ENCODE assay signal across 14 cellular contexts in the genomic region with DNA sequence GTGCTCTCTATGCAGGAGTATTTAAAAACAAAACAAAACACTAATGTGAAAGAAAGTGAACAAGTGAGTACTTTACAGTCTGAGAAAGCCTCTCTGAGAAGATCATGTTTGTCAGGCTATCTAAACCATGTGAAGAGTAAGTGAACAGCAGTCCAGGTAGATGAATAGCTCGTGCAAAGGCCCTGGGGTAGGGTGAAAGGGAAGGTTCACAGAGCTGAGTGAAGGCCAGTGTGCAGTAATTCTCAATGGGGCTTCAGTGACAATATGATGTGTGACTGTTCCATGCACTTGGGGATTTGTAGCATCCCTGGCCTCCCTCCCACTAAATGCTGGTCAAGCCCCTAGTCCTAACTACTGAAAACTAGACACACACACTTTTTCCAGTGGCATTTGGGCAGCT.
DNase-seq lines count a peak whose midpoint lies in the region; ATAC-seq lines count a peak whose summit lies in the region.
"Had no signal": no experiment of that assay in that cellular context is flagged by ENCODE, and none has a peak within 500 bp of the region (broad histone marks: within the 10 kb centered on the region; RNA-seq: fewer than 3 reads in every experiment).

No MANE protein-coding gene starts in this region.

- no peak overlapping the region for H3K56ac ChIP-seq in mesendoderm (ENCODE audit: low read length)

- peak overlapping the region; percentile 71 for H2BK15ac ChIP-seq in mesenchymal stem cell (ENCODE audit: low read depth, poor library complexity, severe bottlenecking)
- no peak overlapping the region for H2BK15ac ChIP-seq in mesendoderm (replicated peaks; ENCODE audit: low read depth)

- DNase-seq in activated T-cell treated with anti-CD3 and anti-CD28 coated beads, Interleukin-2, amount 50 U/mL, for 72 hours, result no peak
- no peak for DNase-seq in activated T-cell treated with anti-CD3 and anti-CD28 coated beads, Interleukin-2, amount 50 U/mL, for 1 hour
- DNase-seq in mesenchymal stem cell (no peak), HCEC 1CT (no peak), middle frontal gyrus (ENCODE audit: extremely low spot score, low spot score) (no peak), mesendoderm (no peak)
- DNase-seq: C1 segment of cervical spinal cord; CD4-positive, alpha-beta memory T cell; DMS79; GOT3 had no signal

- 100% methylated on average over 1 of the region's 1 CpG for WGBS in mesenchymal stem cell
- WGBS in mesendoderm (ENCODE audit: extremely low coverage, insufficient coverage, low lambda C conversion rate), result no CpG with 5 or more reads among the region's 1 CpG

- no peaks in the 10 kb centered on the region for H3K79me2 ChIP-seq in mesendoderm (ENCODE audit: control insufficient read depth, insufficient read depth, low read length)

- H3K27ac ChIP-seq in mesenchymal stem cell (ENCODE audit: low read length, poor library complexity, severe bottlenecking) (no peak overlapping the region), mesendoderm (ENCODE audit: low read depth, low read length) (no peak overlapping the region)

- H3K23ac ChIP-seq in mesenchymal stem cell (ENCODE audit: low read length in 2 of 2), result no peak overlapping the region
- no peak overlapping the region for H3K23ac ChIP-seq in mesendoderm (ENCODE audit: low read length)

- peak overlapping the region; percentile 58 for H3K27ac Mint-ChIP-seq in activated T-cell treated with anti-CD3 and anti-CD28 coated beads, Interleukin-2, amount 50 U/mL, for 72 hours
- peak overlapping the region; percentile 100 for H3K27ac Mint-ChIP-seq in activated T-helper 17 cell treated with anti-CD3 and anti-CD28 coated beads, Interleukin-2, amount 50 U/mL, for 72 hours
- H3K27ac Mint-ChIP-seq: B cell had no signal

- H3K9ac ChIP-seq in mesenchymal stem cell (ENCODE audit: low read length) (no peak overlapping the region), mesendoderm (ENCODE audit: low read length) (no peak overlapping the region)

- no peak overlapping the region for H3K14ac ChIP-seq in mesenchymal stem cell (ENCODE audit: low read length in 2 of 2)

- H3K36me3 ChIP-seq in mesenchymal stem cell (ENCODE audit: control insufficient read depth in 1 of 2, insufficient read depth in 2 of 2, low read depth in 1 of 2, low read length in 2 of 2) (no peaks in the 10 kb centered on the region), mesendoderm (ENCODE audit: control insufficient read depth, insufficient read depth, low read length) (no peaks in the 10 kb centered on the region)
- H3K36me3 ChIP-seq: HAP-1 had no signal

- no peak overlapping the region for H3K4me3 Mint-ChIP-seq in activated T-cell treated with anti-CD3 and anti-CD28 coated beads, Interleukin-2, amount 50 U/mL, for 72 hours
- H3K4me3 Mint-ChIP-seq in activated T-helper 17 cell treated with anti-CD3 and anti-CD28 coated beads, Interleukin-2, amount 50 U/mL, for 72 hours, result peak overlapping the region; percentile 84
- H3K4me3 Mint-ChIP-seq: B cell had no signal

- no peaks in the 10 kb centered on the region for H3K9me3 ChIP-seq in mesenchymal stem cell (ENCODE audit: control insufficient read depth, low read length)
- H3K9me3 ChIP-seq: HAP-1 had no signal

- no peaks in the 10 kb centered on the region for H3K27me3 Mint-ChIP-seq in activated T-cell treated with anti-CD3 and anti-CD28 coated beads, Interleukin-2, amount 50 U/mL, for 72 hours (ENCODE audit: low read depth)
- H3K27me3 Mint-ChIP-seq in activated T-helper 17 cell treated with anti-CD3 and anti-CD28 coated beads, Interleukin-2, amount 50 U/mL, for 72 hours, result no peaks in the 10 kb centered on the region
- H3K27me3 Mint-ChIP-seq: B cell; CD4-positive, alpha-beta memory T cell had no signal

- H3K79me1 ChIP-seq in mesenchymal stem cell (replicated peaks; ENCODE audit: low read length, poor library complexity, severe bottlenecking) (no peaks in the 10 kb centered on the region), mesendoderm (ENCODE audit: low read length) (no peaks in the 10 kb centered on the region)

- H4K5ac ChIP-seq in mesendoderm (ENCODE audit: low read length), result no peak overlapping the region

- H3K4ac ChIP-seq in mesenchymal stem cell (ENCODE audit: low read depth in 1 of 2, low read length in 2 of 2) (no peak overlapping the region), mesendoderm (ENCODE audit: low read depth, low read length) (no peak overlapping the region)

- ATAC-seq in activated T-cell treated with anti-CD3 and anti-CD28 coated beads, Interleukin-2, amount 50 U/mL, for 72 hours (replicated peaks in 1 of 2), result no peak
- no peak for ATAC-seq in activated T-helper 17 cell treated with anti-CD3 and anti-CD28 coated beads, Interleukin-2, amount 50 U/mL, for 72 hours (replicated peaks)
- ATAC-seq: GM12878 had no signal

- H3K4me3 ChIP-seq in mesenchymal stem cell (ENCODE audit: insufficient read depth in 1 of 2, low read depth in 1 of 2, low read length in 2 of 2) (no peak overlapping the region), mesendoderm (ENCODE audit: low read length) (no peak overlapping the region)
- H3K4me3 ChIP-seq: GM12878, HAP-1 had no signal

- H2BK120ac ChIP-seq in mesenchymal stem cell (ENCODE audit: low read depth, low read length) (no peak overlapping the region), mesendoderm (ENCODE audit: low read depth, low read length) (no peak overlapping the region)

- H3K27me3 ChIP-seq in mesenchymal stem cell (ENCODE audit: control insufficient read depth in 1 of 2, insufficient read depth in 1 of 2, low read length in 2 of 2), result no peaks in the 10 kb centered on the region
- no peaks in the 10 kb centered on the region for H3K27me3 ChIP-seq in mesendoderm (ENCODE audit: insufficient read depth, low read length, poor library complexity)

- H2AK5ac ChIP-seq in mesenchymal stem cell (ENCODE audit: low read length, severe bottlenecking) (no peak overlapping the region), mesendoderm (ENCODE audit: low read length) (no peak overlapping the region)

- H4K8ac ChIP-seq in mesenchymal stem cell (ENCODE audit: low read length) (peak overlapping the region; percentile 12), mesendoderm (ENCODE audit: low read depth, low read length) (no peak overlapping the region)

- H3K4me1 Mint-ChIP-seq in activated T-cell treated with anti-CD3 and anti-CD28 coated beads, Interleukin-2, amount 50 U/mL, for 72 hours (ENCODE audit: low read depth), result peaks cover 77% of the 10 kb centered on the region
- peaks cover 57% of the 10 kb centered on the region for H3K4me1 Mint-ChIP-seq in activated T-helper 17 cell treated with anti-CD3 and anti-CD28 coated beads, Interleukin-2, amount 50 U/mL, for 72 hours

- H3K4me2 ChIP-seq in mesenchymal stem cell (ENCODE audit: low read length, poor library complexity, severe bottlenecking), result no peak overlapping the region
- no peak overlapping the region for H3K4me2 ChIP-seq in mesendoderm (ENCODE audit: low read length)

- H3K36me3 Mint-ChIP-seq in activated T-cell treated with anti-CD3 and anti-CD28 coated beads, Interleukin-2, amount 50 U/mL, for 72 hours (ENCODE audit: insufficient read depth in 2 of 2), result peaks cover 0 to 2% of the 10 kb centered on the region in 2 donors
- peaks cover 11% of the 10 kb centered on the region for H3K36me3 Mint-ChIP-seq in activated T-helper 17 cell treated with anti-CD3 and anti-CD28 coated beads, Interleukin-2, amount 50 U/mL, for 72 hours (ENCODE audit: low read depth)
- H3K36me3 Mint-ChIP-seq: CD4-positive, alpha-beta memory T cell had no signal

- peaks cover 0 to 2% of the 10 kb centered on the region in 2 donors for H3K9me3 Mint-ChIP-seq in activated T-cell treated with anti-CD3 and anti-CD28 coated beads, Interleukin-2, amount 50 U/mL, for 72 hours
- H3K9me3 Mint-ChIP-seq in activated T-helper 17 cell treated with anti-CD3 and anti-CD28 coated beads, Interleukin-2, amount 50 U/mL, for 72 hours, result peaks cover 4% of the 10 kb centered on the region
- H3K9me3 Mint-ChIP-seq: CD4-positive, alpha-beta memory T cell had no signal

- H2AFZ ChIP-seq in mesenchymal stem cell (ENCODE audit: low read depth, low read length), result no peak overlapping the region

- no peak overlapping the region for H2BK12ac ChIP-seq in mesenchymal stem cell (ENCODE audit: low read length in 2 of 2)

- no peak overlapping the region for H2BK5ac ChIP-seq in mesenchymal stem cell (ENCODE audit: low read depth, low read length, poor library complexity, severe bottlenecking)
- no peak overlapping the region for H2BK5ac ChIP-seq in mesendoderm (ENCODE audit: low read length)

- H3K18ac ChIP-seq in mesenchymal stem cell (ENCODE audit: low read depth in 1 of 2, low read length in 2 of 2) (no peak overlapping the region), mesendoderm (ENCODE audit: low read length) (no peak overlapping the region)

- H4K91ac ChIP-seq in mesenchymal stem cell (ENCODE audit: low read length), result no peak overlapping the region

- no peaks in the 10 kb centered on the region for H3K4me1 ChIP-seq in mesenchymal stem cell (ENCODE audit: control insufficient read depth, insufficient read depth, low read depth, low read length)
- no peaks in the 10 kb centered on the region for H3K4me1 ChIP-seq in mesendoderm (ENCODE audit: control insufficient read depth, low read depth, low read length)
- H3K4me1 ChIP-seq: HAP-1 had no signal
